8 cellular contexts compared by ENCODE assay signal in genomic region chr2:7118606-7119503, GRCh38.
A peak's percentile ranks its signal among the peaks of the same experiment; 100 is the strongest.
DNase-seq lines count a peak whose midpoint lies in the region; ATAC-seq and TF ChIP-seq lines count a peak whose summit lies in the region.

No MANE protein-coding gene starts in this region.

- no peaks in the 10 kb centered on the region for H3K79me2 ChIP-seq in OCI-LY7 (ENCODE audit: insufficient read depth, low read depth, low read length)

- no peaks in the 10 kb centered on the region for H3K9me2 ChIP-seq in OCI-LY7 (ENCODE audit: insufficient read depth, low read length)

- H3K27ac ChIP-seq in OCI-LY7 (ENCODE audit: low read depth, low read length, poor library complexity, severe bottlenecking), result no peak overlapping the region
- H3K27ac ChIP-seq in psoas muscle, result no peak overlapping the region

- TF ChIP-seq CTCF in GM13976 (IDR thresholded peaks at IDR 0.05; ENCODE audit: borderline replicate concordance, control extremely low read depth, extremely low read depth, insufficient read depth, missing control alignments) (peak; percentile 17), OCI-LY7 (conservative IDR thresholded peaks at IDR 0.05; ENCODE audit: low read length) (peak; percentile 85), epithelial cell of esophagus (IDR thresholded peaks at IDR 0.05; ENCODE audit: insufficient read depth, low read depth, low read length, missing control alignments) (peak; percentile 33), psoas muscle (IDR thresholded peaks at IDR 0.05) (peak; percentile 23), omental fat pad (IDR thresholded peaks at IDR 0.05) (no peak)

- no peaks in the 10 kb centered on the region for H3K27me3 ChIP-seq in psoas muscle (ENCODE audit: insufficient read depth in 3 of 3, low read length in 2 of 3)

- ATAC-seq in psoas muscle (no peak), GM21825 (IDR thresholded peaks at IDR 0.05; ENCODE audit: unreplicated experiment) (no peak), omental fat pad (ENCODE audit: low FRiP score) (no peak)

- DNase-seq in AG08396 (ENCODE audit: low spot score) (peak; percentile 16), GM13976 (ENCODE audit: low spot score) (no peak), OCI-LY7 (ENCODE audit: low spot score) (peak; percentile 37), epithelial cell of esophagus (ENCODE audit: low read depth) (peak; percentile 4), psoas muscle (peak in 1 of 2 donors; percentile 55), germinal center (ENCODE audit: low spot score) (no peak), omental fat pad (ENCODE audit: low spot score) (no peak)

- POLR2A ChIA-PET in OCI-LY7 (lab: Charles Lee), result no interaction called here

- no peak overlapping the region for H2AFZ ChIP-seq in OCI-LY7 (ENCODE audit: low read length)

- BruUV-seq in OCI-LY7 (replicated peaks; lab: Mats Ljungman, UMichigan), result no TSS peak

- H3K4me2 ChIP-seq in OCI-LY7 (ENCODE audit: low read length), result no peak overlapping the region

- in situ Hi-C loops in GM13976 (cut with MboI; ENCODE audit: low sequenced_read_pairs, unreplicated experiment), result no loop called here

- no peaks in the 10 kb centered on the region for H3K9me3 ChIP-seq in OCI-LY7 (ENCODE audit: low read length)
- H3K9me3 ChIP-seq in psoas muscle, result no peaks in the 10 kb centered on the region

- H4K20me1 ChIP-seq in OCI-LY7 (ENCODE audit: insufficient read depth, low read length), result no peaks in the 10 kb centered on the region

- H3K4me1 ChIP-seq in OCI-LY7 (ENCODE audit: insufficient read depth, low read length, poor library complexity, severe bottlenecking) (no peaks in the 10 kb centered on the region), psoas muscle (no peaks in the 10 kb centered on the region)

- CTCF ChIA-PET in OCI-LY7 (lab: Charles Lee; ENCODE audit: unreplicated experiment), result no interaction called here

- H3K36me3 ChIP-seq in OCI-LY7 (ENCODE audit: insufficient read depth, low read length), result no peaks in the 10 kb centered on the region
- no peaks in the 10 kb centered on the region for H3K36me3 ChIP-seq in psoas muscle (ENCODE audit: insufficient read depth in 1 of 2, low read depth in 1 of 2)

- no peak overlapping the region for H3K4me3 ChIP-seq in OCI-LY7 (ENCODE audit: low read depth, low read length, poor library complexity, severe bottlenecking)
- no peak overlapping the region for H3K4me3 ChIP-seq in epithelial cell of esophagus (ENCODE audit: low read length)
- no peak overlapping the region for H3K4me3 ChIP-seq in psoas muscle

- intact Hi-C loops in OCI-LY7 (cut with micrococcal nuclease; ENCODE audit: unreplicated experiment) (no loop called here), psoas muscle (cut with DNase I) (no loop called here)

- WGBS in psoas muscle, 3 donors, result 43 to 57% (median 48%) methylated on average over 9 of the region's 9 CpGs

Comparison
In these comparisons a context has a peak if more than half of its experiments do, and no peak if none do; other contexts are left out.
1. DNase-seq: peak in AG08396 (single experiment), OCI-LY7 (single experiment) and epithelial cell of esophagus (single experiment); none in GM13976 (single experiment), germinal center (single experiment) and omental fat pad (single experiment).
2. CTCF ChIP-seq: peak in GM13976 (single experiment), OCI-LY7 (single experiment), epithelial cell of esophagus (single experiment) and psoas muscle (single experiment); none in omental fat pad (0 of 3).